Comparison of ENCODE assay signal across 19 cellular contexts in the genomic region with DNA sequence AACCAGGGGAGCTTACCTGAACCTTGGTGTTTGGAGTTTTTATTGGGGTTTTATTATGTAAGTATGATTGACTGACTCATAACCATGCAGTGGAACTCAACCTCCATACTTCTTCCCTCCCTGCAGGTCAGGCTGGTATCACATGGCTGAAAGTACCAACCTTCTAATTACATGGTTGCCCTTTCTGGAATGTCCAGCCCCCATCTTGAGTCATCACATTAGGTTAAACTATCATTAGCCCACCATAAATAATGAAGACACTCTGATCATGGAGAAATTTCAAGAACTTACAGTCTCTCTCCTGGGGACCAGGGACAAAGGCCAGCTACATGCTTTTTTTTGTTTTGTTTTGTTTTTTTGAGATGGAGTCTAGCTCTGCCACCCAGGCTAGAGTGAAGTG.
"Had no signal": no experiment of that assay in that cellular context is flagged by ENCODE, and none has a peak within 500 bp of the region (broad histone marks: within the 10 kb centered on the region; RNA-seq: fewer than 3 reads in every experiment).

No MANE protein-coding gene starts in this region.

- H3K4me3 ChIP-seq: heart left ventricle, pancreas, right lobe of liver, skin epidermis, testis, vagina had no signal

- H3K4me1 Mint-ChIP-seq: activated naive CD4-positive, alpha-beta T cell treated with anti-CD3 and anti-CD28 coated beads, Interleukin-2, amount 10 ng/mL, durations not matched to agents 7 days and 5 days; nephron; stimulated activated effector memory CD8-positive, alpha-beta T cell treated with anti-CD3 and anti-CD28 coated beads, Interleukin-12 subunit alpha, Interleukin-12 subunit beta, amount 100 ng/mL, for 72 hours had no signal

- H3K27ac ChIP-seq: epithelial cell of prostate, neutrophil, pancreas, right lobe of liver, skin epidermis, testis, vagina had no signal

- H3K27ac Mint-ChIP-seq: activated naive CD4-positive, alpha-beta T cell treated with anti-CD3 and anti-CD28 coated beads, Interleukin-2, amount 10 ng/mL, durations not matched to agents 7 days and 5 days; memory B cell; nephron; stimulated activated effector memory CD8-positive, alpha-beta T cell treated with anti-CD3 and anti-CD28 coated beads, Interleukin-12 subunit alpha, Interleukin-12 subunit beta, amount 100 ng/mL, for 72 hours; type B pancreatic cell had no signal

- DNase-seq: activated effector memory CD4-positive, alpha-beta T cell treated with anti-CD3 and anti-CD28 coated beads, Interleukin-2, amount 50 U/mL, for 16 hours; activated naive CD4-positive, alpha-beta T cell treated with anti-CD3 and anti-CD28 coated beads, Interleukin-2, amount 10 ng/mL, durations not matched to agents 7 days and 5 days; activated T-cell treated with anti-CD3 and anti-CD28 coated beads, Interleukin-2, amount 50 U/mL, for 48 hours; cortex of kidney; heart left ventricle; left cardiac atrium; pancreas; right lobe of liver; stimulated activated CD4-positive, alpha-beta T cell treated with anti-CD3 and anti-CD28 coated beads, Interleukin-2, amount 100 ng/mL, for 24 hours; testis had no signal

- ATAC-seq: activated CD4-positive, CD25-positive, alpha-beta regulatory T cell treated with anti-CD3 and anti-CD28 coated beads, Interleukin-2, amount 50 U/mL, for 24 hours; heart left ventricle; left cardiac atrium; pancreas; right lobe of liver; stimulated activated effector memory CD8-positive, alpha-beta T cell treated with anti-CD3 and anti-CD28 coated beads, Interleukin-12 subunit alpha, Interleukin-12 subunit beta, amount 100 ng/mL, for 72 hours had no signal

- H3K36me3 ChIP-seq: neutrophil, pancreas, right lobe of liver, vagina had no signal

- H3K27me3 ChIP-seq: heart left ventricle, neutrophil, pancreas, right lobe of liver, testis, vagina had no signal

- H3K27me3 Mint-ChIP-seq: activated naive CD4-positive, alpha-beta T cell treated with anti-CD3 and anti-CD28 coated beads, Interleukin-2, amount 10 ng/mL, durations not matched to agents 7 days and 5 days; memory B cell; type B pancreatic cell had no signal

- H3K4me1 ChIP-seq: pancreas, right lobe of liver, testis, vagina had no signal

- H3K9me3 ChIP-seq: neutrophil, pancreas, right lobe of liver, testis had no signal

- H3K4me3 Mint-ChIP-seq: activated naive CD4-positive, alpha-beta T cell treated with anti-CD3 and anti-CD28 coated beads, Interleukin-2, amount 10 ng/mL, durations not matched to agents 7 days and 5 days; memory B cell; nephron; stimulated activated effector memory CD8-positive, alpha-beta T cell treated with anti-CD3 and anti-CD28 coated beads, Interleukin-12 subunit alpha, Interleukin-12 subunit beta, amount 100 ng/mL, for 72 hours; type B pancreatic cell had no signal
